Comparison of ENCODE assay signal across 6 cellular contexts in genomic region chr17:75271955-75272847, GRCh38. TPM values are rescaled to one million over a fixed set of nuclear protein-coding genes. Genes with fewer than 3 reads are reported as not detected.
DNase-seq lines count a peak whose midpoint lies in the region; TF ChIP-seq lines count a peak whose summit lies in the region.

No MANE protein-coding gene starts in this region.

- no peaks in the 10 kb centered on the region for H3K27me3 ChIP-seq in WERI-Rb-1 (ENCODE audit: insufficient read depth, low read depth, severe bottlenecking)

- H3K4me3 ChIP-seq in WERI-Rb-1 (ENCODE audit: low read depth, low read length) (peak overlapping the region; percentile 81), iPS-11a (ENCODE audit: low read depth, low read length) (peak overlapping the region; percentile 75), urinary bladder (ENCODE audit: low read depth, low read length) (peak overlapping the region; percentile 80)

- WGBS in urinary bladder: 46% methylated on average over 24 of the region's 24 CpGs

- TF ChIP-seq CTCF in WERI-Rb-1 (IDR thresholded peaks at IDR 0.05; ENCODE audit: low read depth, low read length): 0 out of 2 replicates have a peak, but pooled peaks have one; percentile 3

- no peaks in the 10 kb centered on the region for H3K4me1 ChIP-seq in urinary bladder (ENCODE audit: insufficient read depth)

- H3K36me3 ChIP-seq in WERI-Rb-1: peaks cover 47% of the 10 kb centered on the region
- no peaks in the 10 kb centered on the region for H3K36me3 ChIP-seq in urinary bladder (ENCODE audit: insufficient read depth)

- no peaks in the 10 kb centered on the region for H3K9me3 ChIP-seq in WERI-Rb-1 (ENCODE audit: severe bottlenecking)

- DNase-seq in GM04504 (ENCODE audit: low read depth): peak; percentile 63
- peak; percentile 23 for DNase-seq in WERI-Rb-1
- no peak for DNase-seq in NCI-H146 (lab: John Stamatoyannopoulos, UW)
- DNase-seq in NCI-H2029 treated with DMSO at 0.1 percent for 48 hours (lab: John Stamatoyannopoulos, UW): no peak

- H3K27ac ChIP-seq in WERI-Rb-1 (no peak overlapping the region), urinary bladder (ENCODE audit: low read depth) (no peak overlapping the region)

RNA-seq across cellular contexts. Expression of gene MIF4GD, which starts 1.2 kb away (rescaled TPM):
- 9.0 TPM for total RNA-seq in urinary bladder
- polyA plus RNA-seq in urinary bladder: 42.9 TPM

RNA-seq across cellular contexts. Expression of gene MRPS7, which starts 10.5 kb away (rescaled TPM):
- 27.0 TPM for total RNA-seq in urinary bladder
- polyA plus RNA-seq in urinary bladder: 51.8 TPM

RNA-seq across cellular contexts. Expression of gene GGA3, which starts 10.8 kb away (rescaled TPM):
- total RNA-seq in urinary bladder: 15.5 TPM
- polyA plus RNA-seq in urinary bladder: 29.7 TPM

RNA-seq across cellular contexts. Expression of gene SLC25A19, which starts 17.0 kb away (rescaled TPM):
- total RNA-seq in urinary bladder: 5.2 TPM
- polyA plus RNA-seq in urinary bladder: 10.1 TPM

Comparison
In these comparisons a context has a peak if more than half of its experiments do, and no peak if none do; other contexts are left out.
1. DNase-seq: peak in GM04504 (single experiment) and WERI-Rb-1 (single experiment); none in NCI-H146 (single experiment) and NCI-H2029 treated with DMSO at 0.1 percent for 48 hours (single experiment).
2. Peak in every context shown above with its lines, with median percentiles within 50 percentile points of each other: H3K4me3 ChIP-seq.